ENCODE assay signal across 1 cellular context in the genomic region with DNA sequence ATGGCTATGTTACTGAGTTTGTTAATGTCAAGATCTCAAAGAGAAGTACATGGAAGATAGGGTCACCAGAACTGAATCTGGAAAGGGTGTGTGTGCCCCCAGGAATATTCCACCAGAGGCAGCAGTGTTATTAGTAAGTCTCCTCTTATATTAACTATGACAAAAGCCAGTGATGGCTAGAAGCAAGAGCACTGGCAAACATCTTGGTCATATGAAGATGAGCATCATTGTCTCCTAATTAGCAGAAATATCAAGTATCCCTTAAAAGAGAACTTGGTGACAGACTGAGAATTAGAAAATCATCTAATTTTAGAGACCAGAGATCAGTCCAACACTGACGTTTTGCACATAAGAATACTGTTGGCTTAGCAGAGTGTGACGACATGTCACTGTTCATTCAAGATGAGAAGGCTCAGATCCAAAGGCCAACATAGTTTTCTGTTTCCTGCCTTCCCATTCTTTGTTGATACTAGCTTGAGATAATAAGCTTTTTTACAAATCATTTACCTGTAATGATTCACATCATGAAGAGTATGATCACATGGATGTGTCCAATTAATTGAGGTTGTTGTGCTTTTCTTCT.
TF ChIP-seq lines count a peak whose summit lies in the region.

No MANE protein-coding gene starts in this region.

TF ChIP-seq in HepG2, 621 proteins besides CTCF, POLR2A, EP300 and RAD21 (continued from another document and continues in another):
- TF ChIP-seq, protein P1, sequence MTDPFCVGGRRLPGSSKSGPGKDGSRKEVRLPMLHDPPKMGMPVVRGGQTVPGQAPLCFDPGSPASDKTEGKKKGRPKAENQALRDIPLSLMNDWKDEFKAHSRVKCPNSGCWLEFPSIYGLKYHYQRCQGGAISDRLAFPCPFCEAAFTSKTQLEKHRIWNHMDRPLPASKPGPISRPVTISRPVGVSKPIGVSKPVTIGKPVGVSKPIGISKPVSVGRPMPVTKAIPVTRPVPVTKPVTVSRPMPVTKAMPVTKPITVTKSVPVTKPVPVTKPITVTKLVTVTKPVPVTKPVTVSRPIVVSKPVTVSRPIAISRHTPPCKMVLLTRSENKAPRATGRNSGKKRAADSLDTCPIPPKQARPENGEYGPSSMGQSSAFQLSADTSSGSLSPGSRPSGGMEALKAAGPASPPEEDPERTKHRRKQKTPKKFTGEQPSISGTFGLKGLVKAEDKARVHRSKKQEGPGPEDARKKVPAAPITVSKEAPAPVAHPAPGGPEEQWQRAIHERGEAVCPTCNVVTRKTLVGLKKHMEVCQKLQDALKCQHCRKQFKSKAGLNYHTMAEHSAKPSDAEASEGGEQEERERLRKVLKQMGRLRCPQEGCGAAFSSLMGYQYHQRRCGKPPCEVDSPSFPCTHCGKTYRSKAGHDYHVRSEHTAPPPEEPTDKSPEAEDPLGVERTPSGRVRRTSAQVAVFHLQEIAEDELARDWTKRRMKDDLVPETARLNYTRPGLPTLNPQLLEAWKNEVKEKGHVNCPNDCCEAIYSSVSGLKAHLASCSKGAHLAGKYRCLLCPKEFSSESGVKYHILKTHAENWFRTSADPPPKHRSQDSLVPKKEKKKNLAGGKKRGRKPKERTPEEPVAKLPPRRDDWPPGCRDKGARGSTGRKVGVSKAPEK (CRISPR knock-in tag; IDR thresholded peaks at IDR 0.05; ENCODE audit: borderline replicate concordance): no peak
- TF ChIP-seq PRMT3 (CRISPR knock-in tag; IDR thresholded peaks at IDR 0.05; ENCODE audit: borderline replicate concordance, low read depth): no peak
- TF ChIP-seq, protein P2, sequence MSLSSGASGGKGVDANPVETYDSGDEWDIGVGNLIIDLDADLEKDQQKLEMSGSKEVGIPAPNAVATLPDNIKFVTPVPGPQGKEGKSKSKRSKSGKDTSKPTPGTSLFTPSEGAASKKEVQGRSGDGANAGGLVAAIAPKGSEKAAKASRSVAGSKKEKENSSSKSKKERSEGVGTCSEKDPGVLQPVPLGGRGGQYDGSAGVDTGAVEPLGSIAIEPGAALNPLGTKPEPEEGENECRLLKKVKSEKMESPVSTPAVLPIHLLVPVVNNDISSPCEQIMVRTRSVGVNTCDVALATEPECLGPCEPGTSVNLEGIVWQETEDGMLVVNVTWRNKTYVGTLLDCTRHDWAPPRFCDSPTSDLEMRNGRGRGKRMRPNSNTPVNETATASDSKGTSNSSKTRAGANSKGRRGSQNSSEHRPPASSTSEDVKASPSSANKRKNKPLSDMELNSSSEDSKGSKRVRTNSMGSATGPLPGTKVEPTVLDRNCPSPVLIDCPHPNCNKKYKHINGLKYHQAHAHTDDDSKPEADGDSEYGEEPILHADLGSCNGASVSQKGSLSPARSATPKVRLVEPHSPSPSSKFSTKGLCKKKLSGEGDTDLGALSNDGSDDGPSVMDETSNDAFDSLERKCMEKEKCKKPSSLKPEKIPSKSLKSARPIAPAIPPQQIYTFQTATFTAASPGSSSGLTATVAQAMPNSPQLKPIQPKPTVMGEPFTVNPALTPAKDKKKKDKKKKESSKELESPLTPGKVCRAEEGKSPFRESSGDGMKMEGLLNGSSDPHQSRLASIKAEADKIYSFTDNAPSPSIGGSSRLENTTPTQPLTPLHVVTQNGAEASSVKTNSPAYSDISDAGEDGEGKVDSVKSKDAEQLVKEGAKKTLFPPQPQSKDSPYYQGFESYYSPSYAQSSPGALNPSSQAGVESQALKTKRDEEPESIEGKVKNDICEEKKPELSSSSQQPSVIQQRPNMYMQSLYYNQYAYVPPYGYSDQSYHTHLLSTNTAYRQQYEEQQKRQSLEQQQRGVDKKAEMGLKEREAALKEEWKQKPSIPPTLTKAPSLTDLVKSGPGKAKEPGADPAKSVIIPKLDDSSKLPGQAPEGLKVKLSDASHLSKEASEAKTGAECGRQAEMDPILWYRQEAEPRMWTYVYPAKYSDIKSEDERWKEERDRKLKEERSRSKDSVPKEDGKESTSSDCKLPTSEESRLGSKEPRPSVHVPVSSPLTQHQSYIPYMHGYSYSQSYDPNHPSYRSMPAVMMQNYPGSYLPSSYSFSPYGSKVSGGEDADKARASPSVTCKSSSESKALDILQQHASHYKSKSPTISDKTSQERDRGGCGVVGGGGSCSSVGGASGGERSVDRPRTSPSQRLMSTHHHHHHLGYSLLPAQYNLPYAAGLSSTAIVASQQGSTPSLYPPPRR (CRISPR knock-in tag; IDR thresholded peaks at IDR 0.05; ENCODE audit: borderline replicate concordance): no peak
- peak; percentile 69 for TF ChIP-seq ATF1 (CRISPR knock-in tag; IDR thresholded peaks at IDR 0.05)
- TF ChIP-seq ZNF598 (CRISPR knock-in tag; IDR thresholded peaks at IDR 0.05; ENCODE audit: borderline replicate concordance): no peak
- TF ChIP-seq ZSCAN12 (CRISPR knock-in tag; IDR thresholded peaks at IDR 0.05): no peak
- no peak for TF ChIP-seq SALL2 (CRISPR knock-in tag; IDR thresholded peaks at IDR 0.05)
- no peak for TF ChIP-seq ZNF234 (CRISPR knock-in tag; conservative IDR thresholded peaks at IDR 0.05)
- TF ChIP-seq ETV5 (CRISPR knock-in tag; IDR thresholded peaks at IDR 0.05; ENCODE audit: borderline replicate concordance): peak; percentile 58; the same call in 1 of the 2 replicates
- TF ChIP-seq TBX3 (IDR thresholded peaks at IDR 0.05; ENCODE audit: borderline replicate concordance): no peak
- TF ChIP-seq STAG1 (CRISPR knock-in tag; IDR thresholded peaks at IDR 0.05): no peak
- 0 out of 2 replicates have a peak, but pooled peaks have one; percentile 30 for TF ChIP-seq NCOA2 (CRISPR knock-in tag; IDR thresholded peaks at IDR 0.05)
- TF ChIP-seq YEATS4 (CRISPR knock-in tag; IDR thresholded peaks at IDR 0.05; ENCODE audit: borderline replicate concordance): no peak
- TF ChIP-seq, protein P3, sequence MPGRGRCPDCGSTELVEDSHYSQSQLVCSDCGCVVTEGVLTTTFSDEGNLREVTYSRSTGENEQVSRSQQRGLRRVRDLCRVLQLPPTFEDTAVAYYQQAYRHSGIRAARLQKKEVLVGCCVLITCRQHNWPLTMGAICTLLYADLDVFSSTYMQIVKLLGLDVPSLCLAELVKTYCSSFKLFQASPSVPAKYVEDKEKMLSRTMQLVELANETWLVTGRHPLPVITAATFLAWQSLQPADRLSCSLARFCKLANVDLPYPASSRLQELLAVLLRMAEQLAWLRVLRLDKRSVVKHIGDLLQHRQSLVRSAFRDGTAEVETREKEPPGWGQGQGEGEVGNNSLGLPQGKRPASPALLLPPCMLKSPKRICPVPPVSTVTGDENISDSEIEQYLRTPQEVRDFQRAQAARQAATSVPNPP (CRISPR knock-in tag; IDR thresholded peaks at IDR 0.05): no peak
- TF ChIP-seq NFKBIZ (CRISPR knock-in tag; IDR thresholded peaks at IDR 0.05): no peak
- TF ChIP-seq, protein P4, sequence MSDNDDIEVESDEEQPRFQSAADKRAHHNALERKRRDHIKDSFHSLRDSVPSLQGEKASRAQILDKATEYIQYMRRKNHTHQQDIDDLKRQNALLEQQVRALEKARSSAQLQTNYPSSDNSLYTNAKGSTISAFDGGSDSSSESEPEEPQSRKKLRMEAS (IDR thresholded peaks at IDR 0.05): no peak
- no peak for TF ChIP-seq AHR (CRISPR knock-in tag; IDR thresholded peaks at IDR 0.05)
- TF ChIP-seq, protein P5, sequence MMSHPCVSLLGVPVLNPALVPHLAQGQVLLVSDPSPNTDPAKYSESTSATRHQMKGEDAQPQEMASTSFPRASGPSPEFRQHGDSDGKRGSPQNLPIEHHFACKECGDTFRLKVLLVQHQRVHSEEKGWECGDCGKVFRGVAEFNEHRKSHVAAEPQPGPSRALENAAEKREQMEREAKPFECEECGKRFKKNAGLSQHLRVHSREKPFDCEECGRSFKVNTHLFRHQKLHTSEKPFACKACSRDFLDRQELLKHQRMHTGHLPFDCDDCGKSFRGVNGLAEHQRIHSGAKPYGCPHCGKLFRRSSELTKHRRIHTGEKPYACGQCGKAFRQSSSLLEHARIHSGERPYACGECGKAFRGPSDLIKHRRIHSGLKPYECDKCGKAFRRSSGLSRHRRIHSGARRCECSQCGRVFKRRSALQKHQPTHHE (CRISPR knock-in tag; IDR thresholded peaks at IDR 0.05; ENCODE audit: borderline replicate concordance): no peak
- TF ChIP-seq SOX5 (CRISPR knock-in tag; IDR thresholded peaks at IDR 0.05; ENCODE audit: borderline replicate concordance): peak; percentile 33; the same call in 1 of the 2 replicates
- TF ChIP-seq, protein P6, sequence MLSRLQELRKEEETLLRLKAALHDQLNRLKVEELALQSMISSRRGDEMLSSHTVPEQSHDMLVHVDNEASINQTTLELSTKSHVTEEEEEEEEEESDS (CRISPR knock-in tag; IDR thresholded peaks at IDR 0.05; ENCODE audit: borderline replicate concordance): no peak
- TF ChIP-seq HNRNPL (IDR thresholded peaks at IDR 0.05; ENCODE audit: low read depth, low read length): no peak
- TF ChIP-seq NBN (conservative IDR thresholded peaks at IDR 0.05): no peak
- TF ChIP-seq, protein P7, sequence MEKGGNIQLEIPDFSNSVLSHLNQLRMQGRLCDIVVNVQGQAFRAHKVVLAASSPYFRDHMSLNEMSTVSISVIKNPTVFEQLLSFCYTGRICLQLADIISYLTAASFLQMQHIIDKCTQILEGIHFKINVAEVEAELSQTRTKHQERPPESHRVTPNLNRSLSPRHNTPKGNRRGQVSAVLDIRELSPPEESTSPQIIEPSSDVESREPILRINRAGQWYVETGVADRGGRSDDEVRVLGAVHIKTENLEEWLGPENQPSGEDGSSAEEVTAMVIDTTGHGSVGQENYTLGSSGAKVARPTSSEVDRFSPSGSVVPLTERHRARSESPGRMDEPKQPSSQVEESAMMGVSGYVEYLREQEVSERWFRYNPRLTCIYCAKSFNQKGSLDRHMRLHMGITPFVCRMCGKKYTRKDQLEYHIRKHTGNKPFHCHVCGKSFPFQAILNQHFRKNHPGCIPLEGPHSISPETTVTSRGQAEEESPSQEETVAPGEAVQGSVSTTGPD (CRISPR knock-in tag; IDR thresholded peaks at IDR 0.05): no peak
- TF ChIP-seq ZNF17 (CRISPR knock-in tag; IDR thresholded peaks at IDR 0.05): no peak
- TF ChIP-seq ZNF720 (CRISPR knock-in tag; IDR thresholded peaks at IDR 0.05): no peak
- TF ChIP-seq NCOA5 (CRISPR knock-in tag; IDR thresholded peaks at IDR 0.05): no peak
- TF ChIP-seq GATAD2A (CRISPR knock-in tag; IDR thresholded peaks at IDR 0.05): 0 out of 2 replicates have a peak, but pooled peaks have one; percentile 16
- TF ChIP-seq, protein P8, sequence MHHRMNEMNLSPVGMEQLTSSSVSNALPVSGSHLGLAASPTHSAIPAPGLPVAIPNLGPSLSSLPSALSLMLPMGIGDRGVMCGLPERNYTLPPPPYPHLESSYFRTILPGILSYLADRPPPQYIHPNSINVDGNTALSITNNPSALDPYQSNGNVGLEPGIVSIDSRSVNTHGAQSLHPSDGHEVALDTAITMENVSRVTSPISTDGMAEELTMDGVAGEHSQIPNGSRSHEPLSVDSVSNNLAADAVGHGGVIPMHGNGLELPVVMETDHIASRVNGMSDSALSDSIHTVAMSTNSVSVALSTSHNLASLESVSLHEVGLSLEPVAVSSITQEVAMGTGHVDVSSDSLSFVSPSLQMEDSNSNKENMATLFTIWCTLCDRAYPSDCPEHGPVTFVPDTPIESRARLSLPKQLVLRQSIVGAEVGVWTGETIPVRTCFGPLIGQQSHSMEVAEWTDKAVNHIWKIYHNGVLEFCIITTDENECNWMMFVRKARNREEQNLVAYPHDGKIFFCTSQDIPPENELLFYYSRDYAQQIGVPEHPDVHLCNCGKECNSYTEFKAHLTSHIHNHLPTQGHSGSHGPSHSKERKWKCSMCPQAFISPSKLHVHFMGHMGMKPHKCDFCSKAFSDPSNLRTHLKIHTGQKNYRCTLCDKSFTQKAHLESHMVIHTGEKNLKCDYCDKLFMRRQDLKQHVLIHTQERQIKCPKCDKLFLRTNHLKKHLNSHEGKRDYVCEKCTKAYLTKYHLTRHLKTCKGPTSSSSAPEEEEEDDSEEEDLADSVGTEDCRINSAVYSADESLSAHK (CRISPR knock-in tag; IDR thresholded peaks at IDR 0.05; ENCODE audit: borderline replicate concordance): no peak
- no peak for TF ChIP-seq SAFB2 (CRISPR knock-in tag; IDR thresholded peaks at IDR 0.05; ENCODE audit: borderline replicate concordance, low read depth)
- TF ChIP-seq PHF5A (CRISPR knock-in tag; IDR thresholded peaks at IDR 0.05; ENCODE audit: low read depth, unreplicated experiment): no peak
- TF ChIP-seq ZNF264 (CRISPR knock-in tag; IDR thresholded peaks at IDR 0.05): no peak
- TF ChIP-seq, protein P9, sequence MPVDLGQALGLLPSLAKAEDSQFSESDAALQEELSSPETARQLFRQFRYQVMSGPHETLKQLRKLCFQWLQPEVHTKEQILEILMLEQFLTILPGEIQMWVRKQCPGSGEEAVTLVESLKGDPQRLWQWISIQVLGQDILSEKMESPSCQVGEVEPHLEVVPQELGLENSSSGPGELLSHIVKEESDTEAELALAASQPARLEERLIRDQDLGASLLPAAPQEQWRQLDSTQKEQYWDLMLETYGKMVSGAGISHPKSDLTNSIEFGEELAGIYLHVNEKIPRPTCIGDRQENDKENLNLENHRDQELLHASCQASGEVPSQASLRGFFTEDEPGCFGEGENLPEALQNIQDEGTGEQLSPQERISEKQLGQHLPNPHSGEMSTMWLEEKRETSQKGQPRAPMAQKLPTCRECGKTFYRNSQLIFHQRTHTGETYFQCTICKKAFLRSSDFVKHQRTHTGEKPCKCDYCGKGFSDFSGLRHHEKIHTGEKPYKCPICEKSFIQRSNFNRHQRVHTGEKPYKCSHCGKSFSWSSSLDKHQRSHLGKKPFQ (CRISPR knock-in tag; IDR thresholded peaks at IDR 0.05; ENCODE audit: insufficient replicate concordance): no peak
- TF ChIP-seq NFKB2 (CRISPR knock-in tag; IDR thresholded peaks at IDR 0.05; ENCODE audit: borderline replicate concordance): no peak
- TF ChIP-seq, protein P10, sequence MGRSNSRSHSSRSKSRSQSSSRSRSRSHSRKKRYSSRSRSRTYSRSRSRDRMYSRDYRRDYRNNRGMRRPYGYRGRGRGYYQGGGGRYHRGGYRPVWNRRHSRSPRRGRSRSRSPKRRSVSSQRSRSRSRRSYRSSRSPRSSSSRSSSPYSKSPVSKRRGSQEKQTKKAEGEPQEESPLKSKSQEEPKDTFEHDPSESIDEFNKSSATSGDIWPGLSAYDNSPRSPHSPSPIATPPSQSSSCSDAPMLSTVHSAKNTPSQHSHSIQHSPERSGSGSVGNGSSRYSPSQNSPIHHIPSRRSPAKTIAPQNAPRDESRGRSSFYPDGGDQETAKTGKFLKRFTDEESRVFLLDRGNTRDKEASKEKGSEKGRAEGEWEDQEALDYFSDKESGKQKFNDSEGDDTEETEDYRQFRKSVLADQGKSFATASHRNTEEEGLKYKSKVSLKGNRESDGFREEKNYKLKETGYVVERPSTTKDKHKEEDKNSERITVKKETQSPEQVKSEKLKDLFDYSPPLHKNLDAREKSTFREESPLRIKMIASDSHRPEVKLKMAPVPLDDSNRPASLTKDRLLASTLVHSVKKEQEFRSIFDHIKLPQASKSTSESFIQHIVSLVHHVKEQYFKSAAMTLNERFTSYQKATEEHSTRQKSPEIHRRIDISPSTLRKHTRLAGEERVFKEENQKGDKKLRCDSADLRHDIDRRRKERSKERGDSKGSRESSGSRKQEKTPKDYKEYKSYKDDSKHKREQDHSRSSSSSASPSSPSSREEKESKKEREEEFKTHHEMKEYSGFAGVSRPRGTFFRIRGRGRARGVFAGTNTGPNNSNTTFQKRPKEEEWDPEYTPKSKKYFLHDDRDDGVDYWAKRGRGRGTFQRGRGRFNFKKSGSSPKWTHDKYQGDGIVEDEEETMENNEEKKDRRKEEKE (IDR thresholded peaks at IDR 0.05): no peak
- no peak for TF ChIP-seq SRY (CRISPR knock-in tag; IDR thresholded peaks at IDR 0.05)
- TF ChIP-seq ZNF674 (CRISPR knock-in tag; IDR thresholded peaks at IDR 0.05; ENCODE audit: low read depth): no peak
- peak; percentile 45; the same call in 1 of the 2 replicates for TF ChIP-seq ZNF644 (CRISPR knock-in tag; IDR thresholded peaks at IDR 0.05; ENCODE audit: low read depth)
- TF ChIP-seq, protein P11, sequence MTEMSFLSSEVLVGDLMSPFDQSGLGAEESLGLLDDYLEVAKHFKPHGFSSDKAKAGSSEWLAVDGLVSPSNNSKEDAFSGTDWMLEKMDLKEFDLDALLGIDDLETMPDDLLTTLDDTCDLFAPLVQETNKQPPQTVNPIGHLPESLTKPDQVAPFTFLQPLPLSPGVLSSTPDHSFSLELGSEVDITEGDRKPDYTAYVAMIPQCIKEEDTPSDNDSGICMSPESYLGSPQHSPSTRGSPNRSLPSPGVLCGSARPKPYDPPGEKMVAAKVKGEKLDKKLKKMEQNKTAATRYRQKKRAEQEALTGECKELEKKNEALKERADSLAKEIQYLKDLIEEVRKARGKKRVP (CRISPR knock-in tag; IDR thresholded peaks at IDR 0.05): no peak
